ENCODE assay signal across 1 cellular context in genomic region chr11:106990322-106990721, GRCh38.
TF ChIP-seq lines count a peak whose summit lies in the region.

No MANE protein-coding gene starts in this region.

TF ChIP-seq in HepG2, 621 proteins besides CTCF, POLR2A, EP300 and RAD21 (continued from another document):
- TF ChIP-seq MTA1 (CRISPR knock-in tag; IDR thresholded peaks at IDR 0.05; ENCODE audit: borderline replicate concordance) (no peak), HNRNPK (IDR thresholded peaks at IDR 0.05; ENCODE audit: low read depth, low read length, poor library complexity, severe bottlenecking) (no peak), WIZ (CRISPR knock-in tag; IDR thresholded peaks at IDR 0.05) (no peak), ZNF788 (CRISPR knock-in tag; IDR thresholded peaks at IDR 0.05; ENCODE audit: borderline replicate concordance) (no peak), ZNF576 (CRISPR knock-in tag; IDR thresholded peaks at IDR 0.05) (no peak), THAP11 (CRISPR knock-in tag; IDR thresholded peaks at IDR 0.05) (no peak)
- TF ChIP-seq, protein P1, sequence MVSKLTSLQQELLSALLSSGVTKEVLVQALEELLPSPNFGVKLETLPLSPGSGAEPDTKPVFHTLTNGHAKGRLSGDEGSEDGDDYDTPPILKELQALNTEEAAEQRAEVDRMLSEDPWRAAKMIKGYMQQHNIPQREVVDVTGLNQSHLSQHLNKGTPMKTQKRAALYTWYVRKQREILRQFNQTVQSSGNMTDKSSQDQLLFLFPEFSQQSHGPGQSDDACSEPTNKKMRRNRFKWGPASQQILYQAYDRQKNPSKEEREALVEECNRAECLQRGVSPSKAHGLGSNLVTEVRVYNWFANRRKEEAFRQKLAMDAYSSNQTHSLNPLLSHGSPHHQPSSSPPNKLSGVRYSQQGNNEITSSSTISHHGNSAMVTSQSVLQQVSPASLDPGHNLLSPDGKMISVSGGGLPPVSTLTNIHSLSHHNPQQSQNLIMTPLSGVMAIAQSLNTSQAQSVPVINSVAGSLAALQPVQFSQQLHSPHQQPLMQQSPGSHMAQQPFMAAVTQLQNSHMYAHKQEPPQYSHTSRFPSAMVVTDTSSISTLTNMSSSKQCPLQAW (CRISPR knock-in tag; IDR thresholded peaks at IDR 0.05), result no peak
- TF ChIP-seq, protein P2, sequence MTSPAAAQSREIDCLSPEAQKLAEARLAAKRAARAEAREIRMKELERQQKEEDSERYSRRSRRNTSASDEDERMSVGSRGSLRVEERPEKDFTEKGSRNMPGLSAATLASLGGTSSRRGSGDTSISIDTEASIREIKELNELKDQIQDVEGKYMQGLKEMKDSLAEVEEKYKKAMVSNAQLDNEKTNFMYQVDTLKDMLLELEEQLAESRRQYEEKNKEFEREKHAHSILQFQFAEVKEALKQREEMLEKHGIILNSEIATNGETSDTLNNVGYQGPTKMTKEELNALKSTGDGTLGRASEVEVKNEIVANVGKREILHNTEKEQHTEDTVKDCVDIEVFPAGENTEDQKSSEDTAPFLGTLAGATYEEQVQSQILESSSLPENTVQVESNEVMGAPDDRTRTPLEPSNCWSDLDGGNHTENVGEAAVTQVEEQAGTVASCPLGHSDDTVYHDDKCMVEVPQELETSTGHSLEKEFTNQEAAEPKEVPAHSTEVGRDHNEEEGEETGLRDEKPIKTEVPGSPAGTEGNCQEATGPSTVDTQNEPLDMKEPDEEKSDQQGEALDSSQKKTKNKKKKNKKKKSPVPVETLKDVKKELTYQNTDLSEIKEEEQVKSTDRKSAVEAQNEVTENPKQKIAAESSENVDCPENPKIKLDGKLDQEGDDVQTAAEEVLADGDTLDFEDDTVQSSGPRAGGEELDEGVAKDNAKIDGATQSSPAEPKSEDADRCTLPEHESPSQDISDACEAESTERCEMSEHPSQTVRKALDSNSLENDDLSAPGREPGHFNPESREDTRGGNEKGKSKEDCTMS (CRISPR knock-in tag; conservative IDR thresholded peaks at IDR 0.05), result no peak
TF ChIP-seq in HepG2: peak in this region for 0.
